31 cellular contexts compared by ENCODE assay signal in genomic region chr15:79427781-79428598, GRCh38.
"Had no signal": no experiment of that assay in that cellular context is flagged by ENCODE, and none has a peak within 500 bp of the region (broad histone marks: within the 10 kb centered on the region; RNA-seq: fewer than 3 reads in every experiment).

No MANE protein-coding gene starts in this region.

- H3K36me3 ChIP-seq: gastrocnemius medialis, heart left ventricle, WERI-Rb-1 had no signal

- FAIRE-seq: colon, endometrium, endothelial cell of umbilical vein had no signal

- H3K27me3 ChIP-seq: body of pancreas had no signal

- H3K4me3 ChIP-seq: body of pancreas, gastrocnemius medialis, heart left ventricle had no signal

- H3K27ac ChIP-seq: body of pancreas, epithelial cell of prostate, foreskin keratinocyte, gastrocnemius medialis, heart left ventricle, WERI-Rb-1 had no signal

- DNase-seq: activated B cell treated with CpG ODN at 0.5 μM for 24 hours; activated CD4-positive, alpha-beta memory T cell treated with anti-CD3 and anti-CD28 coated beads, Interleukin-2, amount 10 ng/mL, durations not matched to agents 7 days and 5 days; activated CD4-positive, alpha-beta T cell treated with anti-CD3 and anti-CD28 coated beads for 48 hours; activated CD8-positive, alpha-beta memory T cell treated with anti-CD3 and anti-CD28 coated beads, Interleukin-2, amount 50 U/mL, for 48 hours; activated effector memory CD4-positive, alpha-beta T cell treated with Interleukin-2 at 50 U/mL for 16 hours; activated gamma-delta T cell treated with Interleukin-2 at 50 U/mL for 16 hours; activated naive CD4-positive, alpha-beta T cell treated with anti-CD3 and anti-CD28 coated beads, Interleukin-2, amount 50 U/mL, for 16 hours; activated naive CD4-positive, alpha-beta T cell treated with Interleukin-2 at 50 U/mL for 16 hours; activated T-cell treated with anti-CD3 and anti-CD28 coated beads for 4 hours; activated T-cell treated with anti-CD3 and anti-CD28 coated beads, Interleukin-2, amount 50 U/mL, for 24 hours; activated T-cell treated with anti-CD3 and anti-CD28 coated beads, Interleukin-2, amount 50 U/mL, for 72 hours; amygdala; aorta; body of pancreas; caudate nucleus; cortex of kidney; dermis blood vessel endothelial cell; effector CD8-positive, alpha-beta T cell; foreskin keratinocyte; gastrocnemius medialis; glutamatergic neuron; heart left ventricle; hypothalamus; T-helper 17 cell; T1000; WERI-Rb-1 had no signal

- H3K9me3 ChIP-seq: body of pancreas, gastrocnemius medialis, heart left ventricle had no signal

- H3K4me1 ChIP-seq: foreskin keratinocyte had no signal

- ATAC-seq: activated CD4-positive, CD25-positive, alpha-beta regulatory T cell treated with anti-CD3 and anti-CD28 coated beads, Interleukin-2, amount 50 U/mL, for 24 hours; activated T-cell treated with anti-CD3 and anti-CD28 coated beads, Interleukin-2, amount 50 U/mL, for 72 hours; body of pancreas; foreskin keratinocyte; gastrocnemius medialis; heart left ventricle; T-helper 17 cell had no signal
